In genomic region chr3:172096881-172097420, GRCh38 we compare ENCODE assay signal across 2 cellular contexts.
A peak's percentile ranks its signal among the peaks of the same experiment; 100 is the strongest.
TF ChIP-seq lines count a peak whose summit lies in the region.

No MANE protein-coding gene starts in this region.

TF ChIP-seq in K562, 482 proteins besides CTCF, POLR2A, EP300 and RAD21 (continued from another document and continues in another):
- no peak for TF ChIP-seq SRF (CRISPR knock-in tag; IDR thresholded peaks at IDR 0.05)
- peak; percentile 71 for TF ChIP-seq CEBPB (tag; IDR thresholded peaks at IDR 0.05)
- TF ChIP-seq RFX1 (IDR thresholded peaks at IDR 0.05): no peak
- TF ChIP-seq CBFB (CRISPR knock-in tag; IDR thresholded peaks at IDR 0.05): no peak
- TF ChIP-seq SMARCE1 (IDR thresholded peaks at IDR 0.05): 0 out of 2 replicates have a peak, but pooled peaks have one; percentile 29
- no peak for TF ChIP-seq RBM15 (IDR thresholded peaks at IDR 0.05; ENCODE audit: insufficient read depth, low read length)
- TF ChIP-seq CBFA2T3 (IDR thresholded peaks at IDR 0.05): peak; percentile 60
- no peak; the same call in 1 of the 2 replicates for TF ChIP-seq PBX2 (CRISPR knock-in tag; IDR thresholded peaks at IDR 0.05; ENCODE audit: low read depth)
- peak; percentile 90 for TF ChIP-seq PBX2 (tag; conservative IDR thresholded peaks at IDR 0.05; ENCODE audit: low read depth)
- TF ChIP-seq NR1H2 (CRISPR knock-in tag; IDR thresholded peaks at IDR 0.05): no peak
- TF ChIP-seq NR4A1 (CRISPR knock-in tag; IDR thresholded peaks at IDR 0.05): no peak
- TF ChIP-seq NR4A1 (tag; IDR thresholded peaks at IDR 0.05): no peak
- peak in 1 of 2 experiments; percentile 72; a peak in 2 of 4 replicates for TF ChIP-seq RCOR1 (IDR thresholded peaks at IDR 0.05; ENCODE audit: borderline replicate concordance in 1 of 2, low read depth in 2 of 2, low read length in 2 of 2)
- peak; percentile 49; the same call in 1 of the 2 replicates for TF ChIP-seq JUND (IDR thresholded peaks at IDR 0.05; ENCODE audit: borderline replicate concordance, low read depth, low read length)
- TF ChIP-seq JUND (tag; IDR thresholded peaks at IDR 0.05; ENCODE audit: borderline replicate concordance, low read depth, low read length): peak; percentile 49; the same call in 1 of the 3 replicates
- TF ChIP-seq MEIS2 (IDR thresholded peaks at IDR 0.05; ENCODE audit: partially characterized antibody): peak; percentile 91
- peak; percentile 96 for TF ChIP-seq PKNOX1 (IDR thresholded peaks at IDR 0.05)
- no peak for TF ChIP-seq ZNF668 (CRISPR knock-in tag; IDR thresholded peaks at IDR 0.05)
- peak; percentile 51; the same call in 1 of the 2 replicates for TF ChIP-seq C11orf30 (IDR thresholded peaks at IDR 0.05; ENCODE audit: low read depth)
- 0 out of 2 replicates have a peak, but pooled peaks have one; percentile 7 for TF ChIP-seq ZNF384 (IDR thresholded peaks at IDR 0.05; ENCODE audit: low read depth, low read length)
- TF ChIP-seq KDM1A (IDR thresholded peaks at IDR 0.05): peak in 1 of 2 experiments; percentile 47; a peak in 1 of 4 replicates
- TF ChIP-seq MEF2D (tag; conservative IDR thresholded peaks at IDR 0.05; ENCODE audit: low read depth): peak; percentile 75
- TF ChIP-seq ZNF3 (CRISPR knock-in tag; IDR thresholded peaks at IDR 0.05): no peak
- no peak for TF ChIP-seq ZNF175 (CRISPR knock-in tag; IDR thresholded peaks at IDR 0.05; ENCODE audit: low read depth)
- TF ChIP-seq ATF3 (IDR thresholded peaks at IDR 0.05): peak; percentile 24; the same call in 1 of the 2 replicates
- no peak for TF ChIP-seq ATF3 (CRISPR knock-in tag; conservative IDR thresholded peaks at IDR 0.05)
- no peak for TF ChIP-seq NFE2L1 (tag; IDR thresholded peaks at IDR 0.05; ENCODE audit: borderline replicate concordance, low read depth)
- 0 out of 4 replicates have a peak, but pooled peaks of 1 of the 2 experiments have one; percentile 23 for TF ChIP-seq NONO (IDR thresholded peaks at IDR 0.05; ENCODE audit: low read depth in 2 of 2, low read length in 1 of 2)
- peak; percentile 34 for TF ChIP-seq SMARCB1 (IDR thresholded peaks at IDR 0.05; ENCODE audit: insufficient read length, low read depth)
- TF ChIP-seq ARID1B (IDR thresholded peaks at IDR 0.05): peak; percentile 55
- no peak for TF ChIP-seq ZBTB17 (CRISPR knock-in tag; IDR thresholded peaks at IDR 0.05)
- no peak for TF ChIP-seq SNAPC5 (CRISPR knock-in tag; IDR thresholded peaks at IDR 0.05)
- peak in 1 of 2 experiments; percentile 72; a peak in 2 of 4 replicates for TF ChIP-seq TBL1XR1 (IDR thresholded peaks at IDR 0.05; ENCODE audit: low read length in 2 of 2)
- TF ChIP-seq ELF4 (CRISPR knock-in tag; IDR thresholded peaks at IDR 0.05): no peak
- no peak for TF ChIP-seq ZNF561 (CRISPR knock-in tag; conservative IDR thresholded peaks at IDR 0.05)
- no peak for TF ChIP-seq SAFB2 (IDR thresholded peaks at IDR 0.05; ENCODE audit: borderline replicate concordance, low read depth, low read length, severe bottlenecking)
- TF ChIP-seq ZNF316 (IDR thresholded peaks at IDR 0.05): peak; percentile 71
- TF ChIP-seq MAFK (IDR thresholded peaks at IDR 0.05; ENCODE audit: low read length): peak; percentile 58

TF ChIP-seq in HepG2, 621 proteins besides CTCF, POLR2A, EP300 and RAD21 (continued from another document and continues in another):
- TF ChIP-seq FOXK1 (CRISPR knock-in tag; IDR thresholded peaks at IDR 0.05; ENCODE audit: borderline replicate concordance, low read depth): peak; percentile 82; the same call in 1 of the 2 replicates
- peak; percentile 84 for TF ChIP-seq NFIC (IDR thresholded peaks at IDR 0.05; ENCODE audit: low read length)
- TF ChIP-seq FOXP4 (CRISPR knock-in tag; IDR thresholded peaks at IDR 0.05): peak; percentile 87
- TF ChIP-seq ZNF644 (CRISPR knock-in tag; IDR thresholded peaks at IDR 0.05; ENCODE audit: low read depth): peak; percentile 63; the same call in 1 of the 2 replicates
- TF ChIP-seq HNF1A (IDR thresholded peaks at IDR 0.05; ENCODE audit: low read depth): peak; percentile 64
- peak; percentile 57; the same call in 1 of the 2 replicates for TF ChIP-seq HNF1A (CRISPR knock-in tag; IDR thresholded peaks at IDR 0.05; ENCODE audit: borderline replicate concordance)
- TF ChIP-seq ZBTB25 (CRISPR knock-in tag; IDR thresholded peaks at IDR 0.05): peak; percentile 29; the same call in 1 of the 2 replicates
- peak; percentile 93 for TF ChIP-seq PITX1 (CRISPR knock-in tag; IDR thresholded peaks at IDR 0.05)
- peak; percentile 65; the same call in 1 of the 2 replicates for TF ChIP-seq ZFP1 (CRISPR knock-in tag; IDR thresholded peaks at IDR 0.05)
- TF ChIP-seq FOXJ3 (CRISPR knock-in tag; IDR thresholded peaks at IDR 0.05; ENCODE audit: borderline replicate concordance): peak; percentile 90
- no peak for TF ChIP-seq NPAS2 (CRISPR knock-in tag; IDR thresholded peaks at IDR 0.05; ENCODE audit: borderline replicate concordance)
- no peak for TF ChIP-seq HMGXB4 (CRISPR knock-in tag; IDR thresholded peaks at IDR 0.05; ENCODE audit: borderline replicate concordance in 1 of 2, low read depth in 1 of 2)
- TF ChIP-seq ZBTB43 (CRISPR knock-in tag; conservative IDR thresholded peaks at IDR 0.05): peak; percentile 86
- peak; percentile 11; the same call in 1 of the 2 replicates for TF ChIP-seq DRAP1 (CRISPR knock-in tag; IDR thresholded peaks at IDR 0.05)
- TF ChIP-seq ZMYM2 (CRISPR knock-in tag; IDR thresholded peaks at IDR 0.05): peak; percentile 72; the same call in 1 of the 2 replicates
- no peak for TF ChIP-seq BRD4 (CRISPR knock-in tag; IDR thresholded peaks at IDR 0.05)
- peak; percentile 57; the same call in 1 of the 2 replicates for TF ChIP-seq IRF2 (CRISPR knock-in tag; IDR thresholded peaks at IDR 0.05)
- TF ChIP-seq MEF2D (CRISPR knock-in tag; IDR thresholded peaks at IDR 0.05): peak; percentile 58
- TF ChIP-seq RCOR2 (CRISPR knock-in tag; IDR thresholded peaks at IDR 0.05): peak; percentile 74; the same call in 1 of the 2 replicates
- 0 out of 2 replicates have a peak, but pooled peaks have one; percentile 50 for TF ChIP-seq ZNF264 (CRISPR knock-in tag; IDR thresholded peaks at IDR 0.05)
- no peak for TF ChIP-seq ZNF12 (CRISPR knock-in tag; IDR thresholded peaks at IDR 0.05)
- TF ChIP-seq ZNF232 (CRISPR knock-in tag; IDR thresholded peaks at IDR 0.05; ENCODE audit: borderline replicate concordance): peak; percentile 51; the same call in 1 of the 2 replicates
- TF ChIP-seq KAT7 (CRISPR knock-in tag; IDR thresholded peaks at IDR 0.05; ENCODE audit: borderline replicate concordance): peak; percentile 15; the same call in 1 of the 2 replicates
- TF ChIP-seq ZNF484 (CRISPR knock-in tag; IDR thresholded peaks at IDR 0.05; ENCODE audit: borderline replicate concordance, low read depth): no peak
- no peak for TF ChIP-seq ZNF605 (CRISPR knock-in tag; IDR thresholded peaks at IDR 0.05)
- 0 out of 2 replicates have a peak, but pooled peaks have one; percentile 36 for TF ChIP-seq ZNF710 (CRISPR knock-in tag; IDR thresholded peaks at IDR 0.05; ENCODE audit: borderline replicate concordance)
- TF ChIP-seq NR2F2 (IDR thresholded peaks at IDR 0.05; ENCODE audit: borderline replicate concordance, low read depth): peak; percentile 95
- peak; percentile 31; the same call in 1 of the 2 replicates for TF ChIP-seq STAG1 (CRISPR knock-in tag; IDR thresholded peaks at IDR 0.05)
